ENCODE assay signal across 20 cellular contexts in genomic region chr3:55854395-55854994, GRCh38.
"Had no signal": no experiment of that assay in that cellular context is flagged by ENCODE, and none has a peak within 500 bp of the region (broad histone marks: within the 10 kb centered on the region; RNA-seq: fewer than 3 reads in every experiment).

No MANE protein-coding gene starts in this region.

- H3K27ac ChIP-seq: adrenal gland, coronary artery, left lung, psoas muscle, sigmoid colon, transverse colon had no signal

- H3K27me3 Mint-ChIP-seq: activated B cell treated with CpG ODN at 0.5 μM for 24 hours; activated CD4-positive, alpha-beta T cell treated with anti-CD3 and anti-CD28 coated beads, Interleukin-2, amount 10 ng/mL, durations not matched to agents 24 days and 14 days; effector memory CD8-positive, alpha-beta T cell; naive B cell; stimulated activated naive B cell treated with anti-CD40 and anti-IgM and Interleukin-4, amounts not matched to agents 10 μg/mL and 1 μg/mL and 100 μg/mL, for 72 hours had no signal

- H3K4me1 ChIP-seq: adrenal gland, left lung, psoas muscle, transverse colon had no signal

- ATAC-seq: effector memory CD8-positive, alpha-beta T cell; left lung; psoas muscle; stimulated activated naive B cell treated with anti-CD40 and anti-IgM and Interleukin-4, amounts not matched to agents 10 μg/mL and 1 μg/mL and 100 μg/mL, for 72 hours had no signal

- H3K36me3 Mint-ChIP-seq: naive B cell; stimulated activated naive B cell treated with anti-CD40 and anti-IgM and Interleukin-4, amounts not matched to agents 10 μg/mL and 1 μg/mL and 100 μg/mL, for 72 hours had no signal

- DNase-seq: activated B cell treated with CpG ODN at 0.5 μM for 24 hours; activated CD4-positive, alpha-beta T cell treated with anti-CD3 and anti-CD28 coated beads, Interleukin-2, amount 10 ng/mL, durations not matched to agents 24 days and 14 days; activated CD8-positive, alpha-beta memory T cell treated with anti-CD3 and anti-CD28 coated beads for 24 hours; activated naive CD4-positive, alpha-beta T cell treated with anti-CD3 and anti-CD28 coated beads, Interleukin-2, amount 50 U/mL, for 16 hours; activated T-cell treated with anti-CD3 and anti-CD28 coated beads for 4 hours; adrenal gland; central memory CD4-positive, alpha-beta T cell; effector memory CD8-positive, alpha-beta T cell; erythroblast; islet precursor cell; left lung; naive B cell; occipital lobe; psoas muscle; sigmoid colon; stimulated activated CD4-positive, alpha-beta T cell treated with anti-CD3 and anti-CD28 coated beads, Interleukin-2, amount 100 ng/mL, for 24 hours; stimulated activated naive B cell treated with anti-CD40 and anti-IgM and Interleukin-4, amounts not matched to agents 10 μg/mL and 1 μg/mL and 100 μg/mL, for 72 hours; substantia nigra; transverse colon had no signal

- H3K9me3 ChIP-seq: adrenal gland, left lung, psoas muscle, sigmoid colon, transverse colon had no signal

- H3K4me1 Mint-ChIP-seq: activated B cell treated with CpG ODN at 0.5 μM for 24 hours; activated CD4-positive, alpha-beta T cell treated with anti-CD3 and anti-CD28 coated beads, Interleukin-2, amount 10 ng/mL, durations not matched to agents 24 days and 14 days; naive B cell; stimulated activated naive B cell treated with anti-CD40 and anti-IgM and Interleukin-4, amounts not matched to agents 10 μg/mL and 1 μg/mL and 100 μg/mL, for 72 hours had no signal

- H3K9me3 Mint-ChIP-seq: activated B cell treated with CpG ODN at 0.5 μM for 24 hours; activated CD4-positive, alpha-beta T cell treated with anti-CD3 and anti-CD28 coated beads, Interleukin-2, amount 10 ng/mL, durations not matched to agents 24 days and 14 days had no signal

- H3K27ac Mint-ChIP-seq: activated B cell treated with CpG ODN at 0.5 μM for 24 hours; activated CD4-positive, alpha-beta T cell treated with anti-CD3 and anti-CD28 coated beads, Interleukin-2, amount 10 ng/mL, durations not matched to agents 24 days and 14 days; effector memory CD8-positive, alpha-beta T cell; naive B cell; stimulated activated naive B cell treated with anti-CD40 and anti-IgM and Interleukin-4, amounts not matched to agents 10 μg/mL and 1 μg/mL and 100 μg/mL, for 72 hours had no signal

- H3K4me3 ChIP-seq: adrenal gland, coronary artery, left lung, psoas muscle, sigmoid colon, transverse colon had no signal

- H3K4me3 Mint-ChIP-seq: activated B cell treated with CpG ODN at 0.5 μM for 24 hours; activated CD4-positive, alpha-beta T cell treated with anti-CD3 and anti-CD28 coated beads, Interleukin-2, amount 10 ng/mL, durations not matched to agents 24 days and 14 days; effector memory CD8-positive, alpha-beta T cell; naive B cell; stimulated activated naive B cell treated with anti-CD40 and anti-IgM and Interleukin-4, amounts not matched to agents 10 μg/mL and 1 μg/mL and 100 μg/mL, for 72 hours had no signal

- H3K27me3 ChIP-seq: adrenal gland, left lung, sigmoid colon, transverse colon had no signal

- H3K36me3 ChIP-seq: adrenal gland, left lung, sigmoid colon, transverse colon had no signal
